In the genomic region with DNA sequence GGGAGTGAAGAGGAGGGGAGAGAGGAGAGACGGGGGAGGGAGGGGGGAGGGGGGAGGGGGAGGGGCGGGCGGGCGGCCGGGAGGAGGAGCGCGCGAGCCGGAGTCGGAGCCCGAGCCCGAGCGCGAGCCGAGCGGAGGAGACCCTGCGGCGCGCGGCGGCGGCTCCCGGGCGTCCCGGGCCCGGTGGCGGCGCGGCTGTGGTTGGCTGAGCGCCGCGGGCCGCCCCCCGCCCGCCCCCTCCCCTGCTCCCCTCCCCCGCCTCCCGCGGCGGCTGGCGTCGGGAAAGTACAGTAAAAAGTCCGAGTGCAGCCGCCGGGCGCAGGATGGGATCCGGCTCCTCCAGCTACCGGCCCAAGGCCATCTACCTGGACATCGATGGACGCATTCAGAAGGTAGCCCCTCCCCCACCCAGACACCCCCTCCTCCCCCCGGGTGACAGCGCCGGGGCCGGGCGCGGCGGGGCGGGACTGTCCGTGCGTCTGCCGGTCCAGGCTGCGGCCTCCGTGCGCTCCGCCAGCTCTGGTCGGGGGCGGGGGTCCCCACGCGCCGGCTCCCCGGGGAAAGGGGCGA, we compare ENCODE assay signal across 1 cellular context.
TF ChIP-seq lines count a peak whose summit lies in the region.

TSS of gene PDE9A (plus strand) at position 130 of the 570 bp plus-strand sequence. CDS start at position 324, 194 bp downstream.

TF ChIP-seq in GM23338, 12 proteins besides CTCF, POLR2A, EP300 and RAD21:
- TF ChIP-seq, protein P1, sequence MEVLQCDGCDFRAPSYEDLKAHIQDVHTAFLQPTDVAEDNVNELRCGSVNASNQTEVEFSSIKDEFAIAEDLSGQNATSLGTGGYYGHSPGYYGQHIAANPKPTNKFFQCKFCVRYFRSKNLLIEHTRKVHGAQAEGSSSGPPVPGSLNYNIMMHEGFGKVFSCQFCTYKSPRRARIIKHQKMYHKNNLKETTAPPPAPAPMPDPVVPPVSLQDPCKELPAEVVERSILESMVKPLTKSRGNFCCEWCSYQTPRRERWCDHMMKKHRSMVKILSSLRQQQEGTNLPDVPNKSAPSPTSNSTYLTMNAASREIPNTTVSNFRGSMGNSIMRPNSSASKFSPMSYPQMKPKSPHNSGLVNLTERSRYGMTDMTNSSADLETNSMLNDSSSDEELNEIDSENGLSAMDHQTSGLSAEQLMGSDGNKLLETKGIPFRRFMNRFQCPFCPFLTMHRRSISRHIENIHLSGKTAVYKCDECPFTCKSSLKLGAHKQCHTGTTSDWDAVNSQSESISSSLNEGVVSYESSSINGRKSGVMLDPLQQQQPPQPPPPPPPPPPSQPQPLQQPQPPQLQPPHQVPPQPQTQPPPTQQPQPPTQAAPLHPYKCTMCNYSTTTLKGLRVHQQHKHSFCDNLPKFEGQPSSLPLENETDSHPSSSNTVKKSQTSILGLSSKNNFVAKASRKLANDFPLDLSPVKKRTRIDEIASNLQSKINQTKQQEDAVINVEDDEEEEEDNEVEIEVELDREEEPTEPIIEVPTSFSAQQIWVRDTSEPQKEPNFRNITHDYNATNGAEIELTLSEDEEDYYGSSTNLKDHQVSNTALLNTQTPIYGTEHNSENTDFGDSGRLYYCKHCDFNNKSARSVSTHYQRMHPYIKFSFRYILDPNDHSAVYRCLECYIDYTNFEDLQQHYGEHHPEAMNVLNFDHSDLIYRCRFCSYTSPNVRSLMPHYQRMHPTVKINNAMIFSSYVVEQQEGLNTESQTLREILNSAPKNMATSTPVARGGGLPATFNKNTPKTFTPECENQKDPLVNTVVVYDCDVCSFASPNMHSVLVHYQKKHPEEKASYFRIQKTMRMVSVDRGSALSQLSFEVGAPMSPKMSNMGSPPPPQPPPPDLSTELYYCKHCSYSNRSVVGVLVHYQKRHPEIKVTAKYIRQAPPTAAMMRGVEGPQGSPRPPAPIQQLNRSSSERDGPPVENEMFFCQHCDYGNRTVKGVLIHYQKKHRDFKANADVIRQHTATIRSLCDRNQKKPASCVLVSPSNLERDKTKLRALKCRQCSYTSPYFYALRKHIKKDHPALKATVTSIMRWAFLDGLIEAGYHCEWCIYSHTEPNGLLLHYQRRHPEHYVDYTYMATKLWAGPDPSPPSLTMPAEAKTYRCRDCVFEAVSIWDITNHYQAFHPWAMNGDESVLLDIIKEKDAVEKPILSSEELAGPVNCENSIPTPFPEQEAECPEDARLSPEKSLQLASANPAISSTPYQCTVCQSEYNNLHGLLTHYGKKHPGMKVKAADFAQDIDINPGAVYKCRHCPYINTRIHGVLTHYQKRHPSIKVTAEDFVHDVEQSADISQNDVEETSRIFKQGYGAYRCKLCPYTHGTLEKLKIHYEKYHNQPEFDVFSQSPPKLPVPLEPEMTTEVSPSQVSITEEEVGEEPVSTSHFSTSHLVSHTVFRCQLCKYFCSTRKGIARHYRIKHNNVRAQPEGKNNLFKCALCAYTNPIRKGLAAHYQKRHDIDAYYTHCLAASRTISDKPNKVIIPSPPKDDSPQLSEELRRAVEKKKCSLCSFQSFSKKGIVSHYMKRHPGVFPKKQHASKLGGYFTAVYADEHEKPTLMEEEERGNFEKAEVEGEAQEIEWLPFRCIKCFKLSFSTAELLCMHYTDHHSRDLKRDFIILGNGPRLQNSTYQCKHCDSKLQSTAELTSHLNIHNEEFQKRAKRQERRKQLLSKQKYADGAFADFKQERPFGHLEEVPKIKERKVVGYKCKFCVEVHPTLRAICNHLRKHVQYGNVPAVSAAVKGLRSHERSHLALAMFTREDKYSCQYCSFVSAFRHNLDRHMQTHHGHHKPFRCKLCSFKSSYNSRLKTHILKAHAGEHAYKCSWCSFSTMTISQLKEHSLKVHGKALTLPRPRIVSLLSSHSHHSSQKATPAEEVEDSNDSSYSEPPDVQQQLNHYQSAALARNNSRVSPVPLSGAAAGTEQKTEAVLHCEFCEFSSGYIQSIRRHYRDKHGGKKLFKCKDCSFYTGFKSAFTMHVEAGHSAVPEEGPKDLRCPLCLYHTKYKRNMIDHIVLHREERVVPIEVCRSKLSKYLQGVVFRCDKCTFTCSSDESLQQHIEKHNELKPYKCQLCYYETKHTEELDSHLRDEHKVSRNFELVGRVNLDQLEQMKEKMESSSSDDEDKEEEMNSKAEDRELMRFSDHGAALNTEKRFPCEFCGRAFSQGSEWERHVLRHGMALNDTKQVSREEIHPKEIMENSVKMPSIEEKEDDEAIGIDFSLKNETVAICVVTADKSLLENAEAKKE (CRISPR knock-in tag; IDR thresholded peaks at IDR 0.05), result no peak
- TF ChIP-seq CREB1 (CRISPR knock-in tag; IDR thresholded peaks at IDR 0.05; ENCODE audit: low read depth) (no peak), NANOG (IDR thresholded peaks at IDR 0.05; ENCODE audit: borderline replicate concordance) (no peak), STAT1 (IDR thresholded peaks at IDR 0.05; ENCODE audit: unreplicated experiment) (no peak), ETS1 (IDR thresholded peaks at IDR 0.05) (no peak), ZNF331 (CRISPR knock-in tag; IDR thresholded peaks at IDR 0.05; ENCODE audit: low read depth) (no peak), ZNF114 (CRISPR knock-in tag; IDR thresholded peaks at IDR 0.05) (no peak)
